ENCODE assay signal across 26 cellular contexts in the genomic region with DNA sequence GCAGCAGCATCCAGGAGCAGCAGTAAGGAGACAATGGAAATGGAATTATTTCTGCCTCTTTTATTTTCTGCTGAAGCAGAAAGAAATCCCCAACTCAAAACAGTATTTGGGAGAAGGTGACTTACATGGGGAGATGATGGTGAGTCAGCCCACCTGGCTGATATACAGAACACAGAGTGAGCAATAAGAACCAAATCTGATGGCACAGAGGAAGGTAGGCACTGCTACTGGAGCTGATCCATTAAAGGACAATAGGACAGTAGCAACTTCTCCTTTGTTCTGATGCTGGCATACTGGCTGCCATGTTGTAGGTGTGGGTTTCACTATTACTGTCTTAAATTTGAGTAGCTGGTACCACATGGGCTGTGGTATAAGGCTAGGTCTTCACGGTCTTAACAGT.
"Had no signal": no experiment of that assay in that cellular context is flagged by ENCODE, and none has a peak within 500 bp of the region (broad histone marks: within the 10 kb centered on the region; RNA-seq: fewer than 3 reads in every experiment).

No MANE protein-coding gene starts in this region.

- DNase-seq: activated B cell treated with CpG ODN at 0.5 μM for 24 hours; activated CD4-positive, alpha-beta memory T cell treated with anti-CD3 and anti-CD28 coated beads, Interleukin-2, amount 10 ng/mL, durations not matched to agents 7 days and 5 days; activated CD4-positive, alpha-beta T cell treated with anti-CD3 and anti-CD28 coated beads for 1 hour; activated CD4-positive, alpha-beta T cell treated with anti-CD3 and anti-CD28 coated beads, Interleukin-2, amount 50 U/mL, for 1 hour; activated gamma-delta T cell treated with Interleukin-2 at 50 U/mL for 16 hours; activated naive CD4-positive, alpha-beta T cell treated with anti-CD3 and anti-CD28 coated beads, Interleukin-2, amount 10 ng/mL, durations not matched to agents 7 days and 5 days; activated T-cell treated with anti-CD3 and anti-CD28 coated beads for 4 hours; activated T-cell treated with anti-CD3 and anti-CD28 coated beads, Interleukin-2, amount 50 U/mL, for 48 hours; amygdala; cerebellar nuclear complex; KG1; MG63; NCI-H1092 treated with DMSO at 0.1 percent for 48 hours; NCI-H1417 treated with DMSO at 0.1 percent for 48 hours; NCI-H1694 treated with DMSO at 0.1 percent for 48 hours; NCI-H2029 treated with DMSO at 0.1 percent for 48 hours; NCI-H345; NCI-H510A; NCI-H526 treated with DMSO at 0.1 percent for 48 hours; NK-92 treated with Interleukin-12 subunit alpha and Interleukin-12 subunit beta, amount 100 ng/mL, for 24 hours; SHP77 treated with DMSO at 0.1 percent for 48 hours; T-cell; T1000 had no signal

- H3K4me3 ChIP-seq: MG63 had no signal

- H3K9me3 Mint-ChIP-seq: activated CD4-positive, alpha-beta memory T cell treated with anti-CD3 and anti-CD28 coated beads, Interleukin-2, amount 10 ng/mL, durations not matched to agents 7 days and 5 days had no signal

- H3K27me3 Mint-ChIP-seq: activated B cell treated with CpG ODN at 0.5 μM for 24 hours; activated CD4-positive, alpha-beta memory T cell treated with anti-CD3 and anti-CD28 coated beads, Interleukin-2, amount 10 ng/mL, durations not matched to agents 7 days and 5 days; activated naive CD4-positive, alpha-beta T cell treated with anti-CD3 and anti-CD28 coated beads, Interleukin-2, amount 10 ng/mL, durations not matched to agents 7 days and 5 days; T-cell had no signal

- H3K4me1 Mint-ChIP-seq: activated CD4-positive, alpha-beta memory T cell treated with anti-CD3 and anti-CD28 coated beads, Interleukin-2, amount 10 ng/mL, durations not matched to agents 7 days and 5 days; activated naive CD4-positive, alpha-beta T cell treated with anti-CD3 and anti-CD28 coated beads, Interleukin-2, amount 10 ng/mL, durations not matched to agents 7 days and 5 days had no signal

- H3K27me3 ChIP-seq: MG63 had no signal

- H3K27ac Mint-ChIP-seq: activated B cell treated with CpG ODN at 0.5 μM for 24 hours; activated CD4-positive, alpha-beta memory T cell treated with anti-CD3 and anti-CD28 coated beads, Interleukin-2, amount 10 ng/mL, durations not matched to agents 7 days and 5 days; activated naive CD4-positive, alpha-beta T cell treated with anti-CD3 and anti-CD28 coated beads, Interleukin-2, amount 10 ng/mL, durations not matched to agents 7 days and 5 days; activated T-helper 2 cell treated with anti-CD3 and anti-CD28 coated beads, Interferon-gamma antibody, Interleukin-2, Interleukin-4, amounts not matched to agents 10 μg/mL and 5 μg/mL and 100 μg/mL, durations not matched to agents 14 hours and 24 hours and 36 hours; IgD-negative memory B cell; T-cell had no signal

- H3K4me3 Mint-ChIP-seq: activated B cell treated with CpG ODN at 0.5 μM for 24 hours; activated CD4-positive, alpha-beta memory T cell treated with anti-CD3 and anti-CD28 coated beads, Interleukin-2, amount 10 ng/mL, durations not matched to agents 7 days and 5 days; activated naive CD4-positive, alpha-beta T cell treated with anti-CD3 and anti-CD28 coated beads, Interleukin-2, amount 10 ng/mL, durations not matched to agents 7 days and 5 days; brain; IgD-negative memory B cell; T-cell had no signal

- ATAC-seq: T-cell had no signal

- H3K9me3 ChIP-seq: MG63 had no signal
